In the genomic region with DNA sequence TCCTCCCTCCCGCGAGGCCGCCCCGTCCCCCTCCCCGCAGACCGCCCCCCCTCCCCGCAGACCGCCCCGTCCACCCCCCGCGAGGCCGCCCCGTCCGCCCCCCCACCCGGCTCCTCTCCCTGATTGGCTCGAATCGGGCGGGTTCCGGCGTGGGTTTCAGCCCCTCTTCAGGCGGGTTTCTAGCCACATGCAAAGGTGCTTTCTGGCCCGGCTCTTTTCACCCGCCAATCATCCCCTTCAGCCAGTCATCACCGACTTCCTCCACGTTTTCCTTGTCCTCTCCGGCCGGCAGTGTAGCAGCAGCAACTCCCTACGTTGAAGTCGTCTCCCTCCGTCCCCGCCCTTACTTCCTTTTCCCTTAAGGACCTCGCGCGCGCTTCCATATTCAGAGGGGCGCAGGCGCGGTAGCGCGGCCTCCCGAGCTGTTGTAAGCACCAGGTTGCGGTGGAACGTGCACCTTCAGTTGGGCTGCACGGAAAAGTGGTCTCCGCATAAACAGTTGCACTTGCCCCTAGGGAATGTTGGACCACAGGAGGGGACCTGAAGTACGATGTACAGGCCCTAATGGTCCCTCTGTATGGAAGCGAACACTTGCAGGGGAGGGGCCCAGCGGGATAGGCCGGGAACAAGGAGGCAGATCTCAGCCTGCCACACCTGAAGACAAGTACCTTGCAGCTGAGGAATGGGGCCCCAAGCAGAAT, we compare ENCODE assay signal across 1 cellular context.
TF ChIP-seq lines count a peak whose summit lies in the region.

No MANE protein-coding gene starts in this region.

TF ChIP-seq in K562, 482 proteins besides CTCF, POLR2A, EP300 and RAD21 (continued from another document and continues in another):
- TF ChIP-seq, protein P1, sequence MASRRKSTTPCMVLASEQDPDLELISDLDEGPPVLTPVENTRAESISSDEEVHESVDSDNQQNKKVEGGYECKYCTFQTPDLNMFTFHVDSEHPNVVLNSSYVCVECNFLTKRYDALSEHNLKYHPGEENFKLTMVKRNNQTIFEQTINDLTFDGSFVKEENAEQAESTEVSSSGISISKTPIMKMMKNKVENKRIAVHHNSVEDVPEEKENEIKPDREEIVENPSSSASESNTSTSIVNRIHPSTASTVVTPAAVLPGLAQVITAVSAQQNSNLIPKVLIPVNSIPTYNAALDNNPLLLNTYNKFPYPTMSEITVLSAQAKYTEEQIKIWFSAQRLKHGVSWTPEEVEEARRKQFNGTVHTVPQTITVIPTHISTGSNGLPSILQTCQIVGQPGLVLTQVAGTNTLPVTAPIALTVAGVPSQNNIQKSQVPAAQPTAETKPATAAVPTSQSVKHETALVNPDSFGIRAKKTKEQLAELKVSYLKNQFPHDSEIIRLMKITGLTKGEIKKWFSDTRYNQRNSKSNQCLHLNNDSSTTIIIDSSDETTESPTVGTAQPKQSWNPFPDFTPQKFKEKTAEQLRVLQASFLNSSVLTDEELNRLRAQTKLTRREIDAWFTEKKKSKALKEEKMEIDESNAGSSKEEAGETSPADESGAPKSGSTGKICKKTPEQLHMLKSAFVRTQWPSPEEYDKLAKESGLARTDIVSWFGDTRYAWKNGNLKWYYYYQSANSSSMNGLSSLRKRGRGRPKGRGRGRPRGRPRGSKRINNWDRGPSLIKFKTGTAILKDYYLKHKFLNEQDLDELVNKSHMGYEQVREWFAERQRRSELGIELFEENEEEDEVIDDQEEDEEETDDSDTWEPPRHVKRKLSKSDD (conservative IDR thresholded peaks at IDR 0.05; ENCODE audit: low read length): no peak
- TF ChIP-seq ZNF76 (CRISPR knock-in tag; IDR thresholded peaks at IDR 0.05; ENCODE audit: borderline replicate concordance) (no peak), MTA3 (IDR thresholded peaks at IDR 0.05; ENCODE audit: borderline replicate concordance) (no peak), SRF (CRISPR knock-in tag; IDR thresholded peaks at IDR 0.05) (no peak), FOS (IDR thresholded peaks at IDR 0.05; ENCODE audit: extremely low read depth, insufficient read length) (peak; percentile 24), GTF2F1 (IDR thresholded peaks at IDR 0.05; ENCODE audit: low read depth, low read length) (0 out of 2 replicates have a peak, but pooled peaks have one; percentile 15), GABPB1 (CRISPR knock-in tag; IDR thresholded peaks at IDR 0.05) (peak; percentile 60; the same call in 1 of the 2 replicates), MEIS2 (IDR thresholded peaks at IDR 0.05; ENCODE audit: partially characterized antibody) (peak; percentile 60), TCFL5 (CRISPR knock-in tag; conservative IDR thresholded peaks at IDR 0.05) (no peak), DIDO1 (tag; IDR thresholded peaks at IDR 0.05; ENCODE audit: low read depth) (no peak), NFRKB (IDR thresholded peaks at IDR 0.05; ENCODE audit: low read depth) (peak; percentile 48; the same call in 1 of the 2 replicates), MED1 (CRISPR knock-in tag; IDR thresholded peaks at IDR 0.05; ENCODE audit: borderline replicate concordance) (no peak), XRCC4 (IDR thresholded peaks at IDR 0.05; ENCODE audit: extremely low read depth, insufficient read depth, insufficient read length) (no peak), HDAC3 (IDR thresholded peaks at IDR 0.05; ENCODE audit: borderline replicate concordance, partially characterized antibody) (no peak)
- TF ChIP-seq, protein P2, sequence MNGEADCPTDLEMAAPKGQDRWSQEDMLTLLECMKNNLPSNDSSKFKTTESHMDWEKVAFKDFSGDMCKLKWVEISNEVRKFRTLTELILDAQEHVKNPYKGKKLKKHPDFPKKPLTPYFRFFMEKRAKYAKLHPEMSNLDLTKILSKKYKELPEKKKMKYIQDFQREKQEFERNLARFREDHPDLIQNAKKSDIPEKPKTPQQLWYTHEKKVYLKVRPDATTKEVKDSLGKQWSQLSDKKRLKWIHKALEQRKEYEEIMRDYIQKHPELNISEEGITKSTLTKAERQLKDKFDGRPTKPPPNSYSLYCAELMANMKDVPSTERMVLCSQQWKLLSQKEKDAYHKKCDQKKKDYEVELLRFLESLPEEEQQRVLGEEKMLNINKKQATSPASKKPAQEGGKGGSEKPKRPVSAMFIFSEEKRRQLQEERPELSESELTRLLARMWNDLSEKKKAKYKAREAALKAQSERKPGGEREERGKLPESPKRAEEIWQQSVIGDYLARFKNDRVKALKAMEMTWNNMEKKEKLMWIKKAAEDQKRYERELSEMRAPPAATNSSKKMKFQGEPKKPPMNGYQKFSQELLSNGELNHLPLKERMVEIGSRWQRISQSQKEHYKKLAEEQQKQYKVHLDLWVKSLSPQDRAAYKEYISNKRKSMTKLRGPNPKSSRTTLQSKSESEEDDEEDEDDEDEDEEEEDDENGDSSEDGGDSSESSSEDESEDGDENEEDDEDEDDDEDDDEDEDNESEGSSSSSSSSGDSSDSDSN (IDR thresholded peaks at IDR 0.05; ENCODE audit: borderline replicate concordance in 1 of 2, low read depth in 2 of 2, low read length in 2 of 2): no peak
- TF ChIP-seq, protein P3, sequence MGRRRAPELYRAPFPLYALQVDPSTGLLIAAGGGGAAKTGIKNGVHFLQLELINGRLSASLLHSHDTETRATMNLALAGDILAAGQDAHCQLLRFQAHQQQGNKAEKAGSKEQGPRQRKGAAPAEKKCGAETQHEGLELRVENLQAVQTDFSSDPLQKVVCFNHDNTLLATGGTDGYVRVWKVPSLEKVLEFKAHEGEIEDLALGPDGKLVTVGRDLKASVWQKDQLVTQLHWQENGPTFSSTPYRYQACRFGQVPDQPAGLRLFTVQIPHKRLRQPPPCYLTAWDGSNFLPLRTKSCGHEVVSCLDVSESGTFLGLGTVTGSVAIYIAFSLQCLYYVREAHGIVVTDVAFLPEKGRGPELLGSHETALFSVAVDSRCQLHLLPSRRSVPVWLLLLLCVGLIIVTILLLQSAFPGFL (CRISPR knock-in tag; IDR thresholded peaks at IDR 0.05): no peak
- TF ChIP-seq, protein P4, sequence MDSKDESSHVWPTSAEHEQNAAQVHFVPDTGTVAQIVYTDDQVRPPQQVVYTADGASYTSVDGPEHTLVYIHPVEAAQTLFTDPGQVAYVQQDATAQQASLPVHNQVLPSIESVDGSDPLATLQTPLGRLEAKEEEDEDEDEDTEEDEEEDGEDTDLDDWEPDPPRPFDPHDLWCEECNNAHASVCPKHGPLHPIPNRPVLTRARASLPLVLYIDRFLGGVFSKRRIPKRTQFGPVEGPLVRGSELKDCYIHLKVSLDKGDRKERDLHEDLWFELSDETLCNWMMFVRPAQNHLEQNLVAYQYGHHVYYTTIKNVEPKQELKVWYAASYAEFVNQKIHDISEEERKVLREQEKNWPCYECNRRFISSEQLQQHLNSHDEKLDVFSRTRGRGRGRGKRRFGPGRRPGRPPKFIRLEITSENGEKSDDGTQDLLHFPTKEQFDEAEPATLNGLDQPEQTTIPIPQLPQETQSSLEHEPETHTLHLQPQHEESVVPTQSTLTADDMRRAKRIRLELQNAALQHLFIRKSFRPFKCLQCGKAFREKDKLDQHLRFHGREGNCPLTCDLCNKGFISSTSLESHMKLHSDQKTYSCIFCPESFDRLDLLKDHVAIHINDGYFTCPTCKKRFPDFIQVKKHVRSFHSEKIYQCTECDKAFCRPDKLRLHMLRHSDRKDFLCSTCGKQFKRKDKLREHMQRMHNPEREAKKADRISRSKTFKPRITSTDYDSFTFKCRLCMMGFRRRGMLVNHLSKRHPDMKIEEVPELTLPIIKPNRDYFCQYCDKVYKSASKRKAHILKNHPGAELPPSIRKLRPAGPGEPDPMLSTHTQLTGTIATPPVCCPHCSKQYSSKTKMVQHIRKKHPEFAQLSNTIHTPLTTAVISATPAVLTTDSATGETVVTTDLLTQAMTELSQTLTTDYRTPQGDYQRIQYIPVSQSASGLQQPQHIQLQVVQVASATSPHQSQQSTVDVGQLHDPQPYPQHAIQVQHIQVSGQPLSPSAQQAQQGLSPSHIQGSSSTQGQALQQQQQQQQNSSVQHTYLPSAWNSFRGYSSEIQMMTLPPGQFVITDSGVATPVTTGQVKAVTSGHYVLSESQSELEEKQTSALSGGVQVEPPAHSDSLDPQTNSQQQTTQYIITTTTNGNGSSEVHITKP (IDR thresholded peaks at IDR 0.05; ENCODE audit: partially characterized antibody): peak; percentile 96
- TF ChIP-seq, protein P5, sequence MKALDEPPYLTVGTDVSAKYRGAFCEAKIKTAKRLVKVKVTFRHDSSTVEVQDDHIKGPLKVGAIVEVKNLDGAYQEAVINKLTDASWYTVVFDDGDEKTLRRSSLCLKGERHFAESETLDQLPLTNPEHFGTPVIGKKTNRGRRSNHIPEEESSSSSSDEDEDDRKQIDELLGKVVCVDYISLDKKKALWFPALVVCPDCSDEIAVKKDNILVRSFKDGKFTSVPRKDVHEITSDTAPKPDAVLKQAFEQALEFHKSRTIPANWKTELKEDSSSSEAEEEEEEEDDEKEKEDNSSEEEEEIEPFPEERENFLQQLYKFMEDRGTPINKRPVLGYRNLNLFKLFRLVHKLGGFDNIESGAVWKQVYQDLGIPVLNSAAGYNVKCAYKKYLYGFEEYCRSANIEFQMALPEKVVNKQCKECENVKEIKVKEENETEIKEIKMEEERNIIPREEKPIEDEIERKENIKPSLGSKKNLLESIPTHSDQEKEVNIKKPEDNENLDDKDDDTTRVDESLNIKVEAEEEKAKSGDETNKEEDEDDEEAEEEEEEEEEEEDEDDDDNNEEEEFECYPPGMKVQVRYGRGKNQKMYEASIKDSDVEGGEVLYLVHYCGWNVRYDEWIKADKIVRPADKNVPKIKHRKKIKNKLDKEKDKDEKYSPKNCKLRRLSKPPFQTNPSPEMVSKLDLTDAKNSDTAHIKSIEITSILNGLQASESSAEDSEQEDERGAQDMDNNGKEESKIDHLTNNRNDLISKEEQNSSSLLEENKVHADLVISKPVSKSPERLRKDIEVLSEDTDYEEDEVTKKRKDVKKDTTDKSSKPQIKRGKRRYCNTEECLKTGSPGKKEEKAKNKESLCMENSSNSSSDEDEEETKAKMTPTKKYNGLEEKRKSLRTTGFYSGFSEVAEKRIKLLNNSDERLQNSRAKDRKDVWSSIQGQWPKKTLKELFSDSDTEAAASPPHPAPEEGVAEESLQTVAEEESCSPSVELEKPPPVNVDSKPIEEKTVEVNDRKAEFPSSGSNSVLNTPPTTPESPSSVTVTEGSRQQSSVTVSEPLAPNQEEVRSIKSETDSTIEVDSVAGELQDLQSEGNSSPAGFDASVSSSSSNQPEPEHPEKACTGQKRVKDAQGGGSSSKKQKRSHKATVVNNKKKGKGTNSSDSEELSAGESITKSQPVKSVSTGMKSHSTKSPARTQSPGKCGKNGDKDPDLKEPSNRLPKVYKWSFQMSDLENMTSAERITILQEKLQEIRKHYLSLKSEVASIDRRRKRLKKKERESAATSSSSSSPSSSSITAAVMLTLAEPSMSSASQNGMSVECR (CRISPR knock-in tag; IDR thresholded peaks at IDR 0.05): no peak
- TF ChIP-seq, protein P6, sequence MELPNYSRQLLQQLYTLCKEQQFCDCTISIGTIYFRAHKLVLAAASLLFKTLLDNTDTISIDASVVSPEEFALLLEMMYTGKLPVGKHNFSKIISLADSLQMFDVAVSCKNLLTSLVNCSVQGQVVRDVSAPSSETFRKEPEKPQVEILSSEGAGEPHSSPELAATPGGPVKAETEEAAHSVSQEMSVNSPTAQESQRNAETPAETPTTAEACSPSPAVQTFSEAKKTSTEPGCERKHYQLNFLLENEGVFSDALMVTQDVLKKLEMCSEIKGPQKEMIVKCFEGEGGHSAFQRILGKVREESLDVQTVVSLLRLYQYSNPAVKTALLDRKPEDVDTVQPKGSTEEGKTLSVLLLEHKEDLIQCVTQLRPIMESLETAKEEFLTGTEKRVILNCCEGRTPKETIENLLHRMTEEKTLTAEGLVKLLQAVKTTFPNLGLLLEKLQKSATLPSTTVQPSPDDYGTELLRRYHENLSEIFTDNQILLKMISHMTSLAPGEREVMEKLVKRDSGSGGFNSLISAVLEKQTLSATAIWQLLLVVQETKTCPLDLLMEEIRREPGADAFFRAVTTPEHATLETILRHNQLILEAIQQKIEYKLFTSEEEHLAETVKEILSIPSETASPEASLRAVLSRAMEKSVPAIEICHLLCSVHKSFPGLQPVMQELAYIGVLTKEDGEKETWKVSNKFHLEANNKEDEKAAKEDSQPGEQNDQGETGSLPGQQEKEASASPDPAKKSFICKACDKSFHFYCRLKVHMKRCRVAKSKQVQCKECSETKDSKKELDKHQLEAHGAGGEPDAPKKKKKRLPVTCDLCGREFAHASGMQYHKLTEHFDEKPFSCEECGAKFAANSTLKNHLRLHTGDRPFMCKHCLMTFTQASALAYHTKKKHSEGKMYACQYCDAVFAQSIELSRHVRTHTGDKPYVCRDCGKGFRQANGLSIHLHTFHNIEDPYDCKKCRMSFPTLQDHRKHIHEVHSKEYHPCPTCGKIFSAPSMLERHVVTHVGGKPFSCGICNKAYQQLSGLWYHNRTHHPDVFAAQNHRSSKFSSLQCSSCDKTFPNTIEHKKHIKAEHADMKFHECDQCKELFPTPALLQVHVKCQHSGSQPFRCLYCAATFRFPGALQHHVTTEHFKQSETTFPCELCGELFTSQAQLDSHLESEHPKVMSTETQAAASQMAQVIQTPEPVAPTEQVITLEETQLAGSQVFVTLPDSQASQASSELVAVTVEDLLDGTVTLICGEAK (IDR thresholded peaks at IDR 0.05): peak; percentile 86
- TF ChIP-seq, protein P6 (CRISPR knock-in tag; IDR thresholded peaks at IDR 0.05): no peak
